Comparison of ENCODE assay signal across 8 cellular contexts in the genomic region with DNA sequence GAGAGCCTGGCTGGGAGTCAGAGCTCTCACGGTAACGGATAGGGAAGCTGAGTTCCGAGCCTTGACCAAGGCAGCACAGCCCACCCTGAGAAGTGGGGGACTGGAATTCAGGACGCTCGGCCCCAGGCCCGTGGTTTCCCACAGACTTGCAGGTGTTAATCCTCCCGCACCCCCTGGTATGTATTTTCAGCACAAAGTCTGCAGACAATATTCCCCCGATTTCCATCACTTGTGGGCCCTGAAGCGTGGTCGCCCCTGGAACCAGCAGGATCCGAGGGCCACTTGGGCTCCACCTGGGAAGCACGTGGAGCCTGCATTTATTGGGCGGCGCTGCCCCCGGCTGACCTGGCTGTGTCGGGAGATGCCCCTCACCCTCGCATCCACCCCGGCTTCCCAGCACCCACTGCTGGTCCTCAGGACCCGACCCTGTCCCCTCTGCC.
A peak's percentile ranks its signal among the peaks of the same experiment; 100 is the strongest.
DNase-seq lines count a peak whose midpoint lies in the region; ATAC-seq and TF ChIP-seq lines count a peak whose summit lies in the region.

No MANE protein-coding gene starts in this region.

- H2AFZ ChIP-seq in SK-N-SH (ENCODE audit: low read depth) = peak overlapping the region; percentile 82

- H3K4me3 ChIP-seq in SK-N-SH (ENCODE audit: low read depth in 2 of 2, low read length in 1 of 2) (peak overlapping the region; percentile 65 to 82; a peak in 3 of 4 replicates), gastroesophageal sphincter (peak overlapping the region; percentile 61 to 65), skeletal muscle tissue (ENCODE audit: low read length in 3 of 3) (peak overlapping the region; percentile 70 to 81 (median 77))

- ATAC-seq in GM21447 (IDR thresholded peaks at IDR 0.05; ENCODE audit: unreplicated experiment) = peak; percentile 3
- ATAC-seq in gastroesophageal sphincter = no peak
- ATAC-seq in GM21423 (IDR thresholded peaks at IDR 0.05; ENCODE audit: unreplicated experiment) = no peak
- ATAC-seq in GM18520 (IDR thresholded peaks at IDR 0.05; ENCODE audit: unreplicated experiment) = no peak
- ATAC-seq in GM21576 (IDR thresholded peaks at IDR 0.05; ENCODE audit: unreplicated experiment) = no peak

- WGBS in SK-N-SH (ENCODE audit: low lambda C conversion rate) = 22% methylated on average over 10 of the region's 19 CpGs
- WGBS in gastroesophageal sphincter (ENCODE audit: low coverage in 1 of 2), 2 donors = no CpG with 5 or more reads among the region's 19 CpGs

- no peak for TF ChIP-seq EP300 in SK-N-SH (IDR thresholded peaks at IDR 0.05; ENCODE audit: borderline replicate concordance in 1 of 2, low read depth in 1 of 2, low read length in 1 of 2)
- TF ChIP-seq EP300 in gastroesophageal sphincter (IDR thresholded peaks at IDR 0.05) = no peak

- CTCF ChIA-PET in SK-N-SH (lab: Yijun Ruan, JAX) = interaction anchor here (0.6 to 7.3 kb wide), 42 partner anchors 9 to 403 kb away, joined by 3 to 98 read pairs (median 4); partner anchors contain the start of gene KSR1

- no peak for TF ChIP-seq POLR2A in gastroesophageal sphincter (IDR thresholded peaks at IDR 0.05)

- peaks cover 5% of the 10 kb centered on the region for H3F3A ChIP-seq in SK-N-SH (replicated peaks; ENCODE audit: insufficient read depth)

- H3K27me3 ChIP-seq in SK-N-SH (ENCODE audit: insufficient read depth) (no peaks in the 10 kb centered on the region), gastroesophageal sphincter (no peaks in the 10 kb centered on the region), skeletal muscle tissue (ENCODE audit: control insufficient read depth in 3 of 3, insufficient read depth in 3 of 3, low read length in 3 of 3) (no peaks in the 10 kb centered on the region)

- no peaks in the 10 kb centered on the region for H4K20me1 ChIP-seq in SK-N-SH (ENCODE audit: insufficient read depth)

- H3K36me3 ChIP-seq in SK-N-SH (replicated peaks in 1 of 2; ENCODE audit: control insufficient read depth in 1 of 2, insufficient read depth in 2 of 2, low read length in 1 of 2) (peaks cover 0 to 8% of the 10 kb centered on the region in 2 experiments), gastroesophageal sphincter (no peaks in the 10 kb centered on the region), skeletal muscle tissue (ENCODE audit: control insufficient read depth in 3 of 3, insufficient read depth in 3 of 3, low read length in 3 of 3) (no peaks in the 10 kb centered on the region)

- POLR2A ChIA-PET in SK-N-SH (lab: Yijun Ruan, JAX) = interaction anchor here (0.8 to 1.8 kb wide), 2 partner anchors 102 to 246 kb away, joined by 3 to 5 read pairs; partner anchors contain the start of gene KSR1

- TF ChIP-seq RAD21 in SK-N-SH (IDR thresholded peaks at IDR 0.05; ENCODE audit: low read length) = no peak

- DNase-seq in SK-N-SH (no peak), AG08396 (ENCODE audit: low spot score) (no peak)

- H3K4me1 ChIP-seq in SK-N-SH (ENCODE audit: control insufficient read depth in 1 of 2, insufficient read depth in 2 of 2, low read depth in 1 of 2, low read length in 1 of 2) (peaks cover 0 to 11% of the 10 kb centered on the region in 2 experiments; a peak in 1 of 4 replicates), gastroesophageal sphincter (peaks cover 0 to 29% (median 7%) of the 10 kb centered on the region in 3 donors), skeletal muscle tissue (ENCODE audit: control insufficient read depth in 3 of 3, insufficient read depth in 3 of 3, low read length in 3 of 3) (peaks cover 11 to 16% (median 13%) of the 10 kb centered on the region in 3 donors)

- H3K9ac ChIP-seq in SK-N-SH = peak overlapping the region; percentile 43; the same call in 1 of the 2 replicates
- H3K9ac ChIP-seq in skeletal muscle tissue (ENCODE audit: low read depth in 1 of 3, low read length in 3 of 3) = peak overlapping the region; percentile 75 to 85 (median 83)

- TF ChIP-seq CTCF in SK-N-SH (IDR thresholded peaks at IDR 0.05) = no peak
- TF ChIP-seq CTCF in gastroesophageal sphincter (IDR thresholded peaks at IDR 0.05) = no peak

- H3K9me3 ChIP-seq in SK-N-SH (no peaks in the 10 kb centered on the region), gastroesophageal sphincter (no peaks in the 10 kb centered on the region), skeletal muscle tissue (ENCODE audit: control insufficient read depth in 3 of 3, low read length in 3 of 3) (no peaks in the 10 kb centered on the region)

- H3K9me2 ChIP-seq in SK-N-SH = no peaks in the 10 kb centered on the region

- H3K79me2 ChIP-seq in SK-N-SH (ENCODE audit: insufficient read depth) = peaks cover 10% of the 10 kb centered on the region; the same call in 1 of the 2 replicates

- H3K27ac ChIP-seq in SK-N-SH (ENCODE audit: low read depth in 2 of 2, low read length in 1 of 2) = peak overlapping the region; percentile 26 to 40; a peak in 1 of 4 replicates
- peak overlapping the region in 3 of 4 donors; percentile 90 to 94 (median 92) for H3K27ac ChIP-seq in gastroesophageal sphincter
- peak overlapping the region; percentile 61 for H3K27ac ChIP-seq in skeletal muscle tissue (ENCODE audit: low read depth, low read length)

- peak overlapping the region; percentile 92 for H3K4me2 ChIP-seq in SK-N-SH

TF ChIP-seq in SK-N-SH, 30 proteins besides CTCF, POLR2A, EP300 and RAD21:
- TF ChIP-seq MEF2A (IDR thresholded peaks at IDR 0.05; ENCODE audit: borderline replicate concordance, low read depth) = no peak
- TF ChIP-seq, protein P1, sequence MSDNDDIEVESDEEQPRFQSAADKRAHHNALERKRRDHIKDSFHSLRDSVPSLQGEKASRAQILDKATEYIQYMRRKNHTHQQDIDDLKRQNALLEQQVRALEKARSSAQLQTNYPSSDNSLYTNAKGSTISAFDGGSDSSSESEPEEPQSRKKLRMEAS (IDR thresholded peaks at IDR 0.05; ENCODE audit: low read depth) = no peak

Comparison
In these comparisons a context has a peak if more than half of its experiments do, and no peak if none do; other contexts are left out.
1. H3K27ac ChIP-seq: peak in every context shown above with its lines; median percentile 92 in gastroesophageal sphincter; 61 in skeletal muscle tissue; 33 in SK-N-SH.